Comparison of ENCODE assay signal across 15 cellular contexts in genomic region chr7:17339952-17340351, GRCh38. TPM values are rescaled to one million over a fixed set of nuclear protein-coding genes. Genes with fewer than 3 reads are reported as not detected.
DNase-seq lines count a peak whose midpoint lies in the region; ATAC-seq, FAIRE-seq and TF ChIP-seq lines count a peak whose summit lies in the region.
"Had no signal": no experiment of that assay in that cellular context is flagged by ENCODE, and none has a peak within 500 bp of the region (broad histone marks: within the 10 kb centered on the region; RNA-seq: fewer than 3 reads in every experiment).

No MANE protein-coding gene starts in this region.

- H3K9me2 ChIP-seq in GM23338 (ENCODE audit: insufficient read depth) = no peaks in the 10 kb centered on the region

- H3K4me1 Mint-ChIP-seq in GM23338 = peaks cover 19% of the 10 kb centered on the region; the same call in 2 of the 3 replicates
- peaks cover 0 to 14% (median 0%) of the 10 kb centered on the region in 7 donors for H3K4me1 Mint-ChIP-seq in naive thymus-derived CD4-positive, alpha-beta T cell

- no peak overlapping the region for H4K8ac ChIP-seq in H1 (ENCODE audit: extremely low read depth, insufficient read depth, low read length)

- TF ChIP-seq CTCF in GM23338 (conservative IDR thresholded peaks at IDR 0.05; ENCODE audit: low read depth in 2 of 2) (no peak), H1 (IDR thresholded peaks at IDR 0.05; ENCODE audit: control extremely low read depth in 1 of 3, insufficient read depth in 1 of 3, low read depth in 1 of 3, low read length in 3 of 3) (no peak), body of pancreas (IDR thresholded peaks at IDR 0.05) (no peak)

- H3K4me1 ChIP-seq in ACC112 (ENCODE audit: control insufficient read depth, insufficient read depth, low read length, unreplicated experiment) = peaks cover 37% of the 10 kb centered on the region
- peaks cover 16% of the 10 kb centered on the region; the same call in 1 of the 2 replicates for H3K4me1 ChIP-seq in GM23338 (ENCODE audit: insufficient read depth)
- H3K4me1 ChIP-seq in H1 (replicated peaks in 1 of 4; ENCODE audit: control insufficient read depth in 3 of 4, insufficient read depth in 4 of 4, low read length in 3 of 4) = peaks cover 0 to 5% (median 3%) of the 10 kb centered on the region in 4 experiments; a peak in 4 of 7 replicates
- peaks cover 0 to 5% of the 10 kb centered on the region in 2 donors for H3K4me1 ChIP-seq in naive thymus-derived CD4-positive, alpha-beta T cell (ENCODE audit: control insufficient read depth in 2 of 2, insufficient read depth in 2 of 2, low read length in 2 of 2)
- H3K4me1 ChIP-seq in body of pancreas = no peaks in the 10 kb centered on the region

- no peaks in the 10 kb centered on the region for H3K79me1 ChIP-seq in H1 (ENCODE audit: low read depth, low read length)

- peaks cover 32% of the 10 kb centered on the region for H3K79me2 ChIP-seq in ACC112 (ENCODE audit: control insufficient read depth, insufficient read depth, low read length, unreplicated experiment)
- H3K79me2 ChIP-seq in GM23338 (replicated peaks; ENCODE audit: insufficient read depth) = no peaks in the 10 kb centered on the region
- H3K79me2 ChIP-seq in H1 (ENCODE audit: control insufficient read depth in 1 of 2, insufficient read depth in 2 of 2, low read length in 2 of 2) = 0 out of 4 replicates have a peak, but pooled peaks cover 0 to 3% of the 10 kb centered on the region in 2 experiments

- no peaks in the 10 kb centered on the region for H3K27me3 ChIP-seq in ACC112 (ENCODE audit: insufficient read depth, low read length)
- H3K27me3 ChIP-seq in GM23338 (ENCODE audit: insufficient read depth) = no peaks in the 10 kb centered on the region
- H3K27me3 ChIP-seq in H1 (replicated peaks in 1 of 4; ENCODE audit: control insufficient read depth in 3 of 4, extremely low read depth in 1 of 4, insufficient read depth in 3 of 4, low read length in 3 of 4) = no peaks in the 10 kb centered on the region
- no peaks in the 10 kb centered on the region for H3K27me3 ChIP-seq in naive thymus-derived CD4-positive, alpha-beta T cell (ENCODE audit: control insufficient read depth in 2 of 2, insufficient read depth in 2 of 2, low read length in 2 of 2)
- no peaks in the 10 kb centered on the region for H3K27me3 ChIP-seq in body of pancreas

- peak overlapping the region; percentile 65 for H3K27ac Mint-ChIP-seq in GM23338
- H3K27ac Mint-ChIP-seq in naive thymus-derived CD4-positive, alpha-beta T cell = no peak overlapping the region

- intact Hi-C loops in naive thymus-derived CD4-positive, alpha-beta T cell (cut with micrococcal nuclease) = no loop called here
- intact Hi-C loops in body of pancreas (cut with DNase I) = no loop called here

- H3K4me3 Mint-ChIP-seq in GM23338 = no peak overlapping the region
- no peak overlapping the region for H3K4me3 Mint-ChIP-seq in naive thymus-derived CD4-positive, alpha-beta T cell

- H3K9me3 Mint-ChIP-seq in GM23338 = no peaks in the 10 kb centered on the region
- H3K9me3 Mint-ChIP-seq in naive thymus-derived CD4-positive, alpha-beta T cell = peaks cover 0 to 5% (median 0%) of the 10 kb centered on the region in 11 donors

- no peak overlapping the region for H2BK15ac ChIP-seq in H1 (ENCODE audit: low read length)

- CTCF ChIA-PET in H1 (lab: Charles Lee; ENCODE audit: partially characterized antibody) = interaction anchor here (0.6 to 1.0 kb wide), 2 partner anchors 423 to 515 kb away, joined by 3 read pairs; no protein-coding TSS in a partner anchor
- CTCF ChIA-PET in naive thymus-derived CD4-positive, alpha-beta T cell (lab: Charles Lee) = no interaction called here

- 0 out of 2 replicates have a peak overlapping the region, but pooled peaks have one; percentile 57 for H2AK5ac ChIP-seq in H1 (ENCODE audit: low read depth, low read length)

- POLR2A ChIA-PET in H1 (lab: Charles Lee; ENCODE audit: partially characterized antibody) = interaction anchor here (0.6 kb wide), 1 partner anchor 20 kb away, joined by 4 read pairs; no protein-coding TSS in a partner anchor
- POLR2A ChIA-PET in naive thymus-derived CD4-positive, alpha-beta T cell (lab: Charles Lee) = no interaction called here

- H3K36me3 Mint-ChIP-seq in GM23338 (ENCODE audit: low read depth) = peaks cover 27% of the 10 kb centered on the region
- H3K36me3 Mint-ChIP-seq in naive thymus-derived CD4-positive, alpha-beta T cell = peaks cover 0 to 46% (median 35%) of the 10 kb centered on the region in 5 donors

- FAIRE-seq in H1 (lab: Jason Lieb, UNC) = no peak

- 87% methylated on average over 4 of the region's 4 CpGs; no CpG with 5 or more reads in 1 of the 2 experiments for WGBS in H1 (ENCODE audit: extremely low coverage in 1 of 2, insufficient coverage in 1 of 2, insufficient read length in 1 of 2, insufficient replicate concordance in 2 of 2, low coverage in 1 of 2, low lambda C conversion rate in 2 of 2, missing lambda C conversion rate in 1 of 2), 2 experiments
- WGBS in body of pancreas, 2 donors = 79 to 82% methylated on average over 4 of the region's 4 CpGs

- no peak overlapping the region for H3K56ac ChIP-seq in H1 (replicated peaks; ENCODE audit: insufficient read length, low read depth, low read length)

- TF ChIP-seq EP300 in H1 (IDR thresholded peaks at IDR 0.05; ENCODE audit: borderline replicate concordance in 1 of 2, low read depth in 2 of 2, low read length in 2 of 2) = no peak

- H4K91ac ChIP-seq in H1 (replicated peaks; ENCODE audit: insufficient read length, low read length) = peak overlapping the region; percentile 62

- H3K9me3 ChIP-seq in H1 (ENCODE audit: insufficient read depth in 2 of 2, low read depth in 1 of 2, low read length in 1 of 2) (no peaks in the 10 kb centered on the region), body of pancreas (no peaks in the 10 kb centered on the region)
- H3K9me3 ChIP-seq in naive thymus-derived CD4-positive, alpha-beta T cell (ENCODE audit: control insufficient read depth in 2 of 3, low read length in 3 of 3) = no peaks in the 10 kb centered on the region

- DNase-seq in GM23338 (ENCODE audit: low spot score) = no peak
- no peak for DNase-seq in H1 (ENCODE audit: low read depth in 1 of 2, low spot score in 2 of 2)
- DNase-seq in naive thymus-derived CD4-positive, alpha-beta T cell = no peak
- DNase-seq in stimulated activated CD4-positive, alpha-beta T cell treated with anti-CD3 and anti-CD28 coated beads, Interleukin-12 subunit alpha, Interleukin-12 subunit beta, amount 100 ng/mL, for 4 hours = no peak
- no peak for DNase-seq in body of pancreas
- no peak for DNase-seq in superior temporal gyrus (ENCODE audit: extremely low spot score)
- DNase-seq: AML-193, COR-L47, HCEC 1CT, NCI-H1417, NCI-H187 treated with DMSO at 0.1 percent for 48 hours, NCI-H345, NCI-H526 treated with DMSO at 0.1 percent for 48 hours had no signal

- no peak overlapping the region for H4K5ac ChIP-seq in H1 (ENCODE audit: insufficient read length, low read depth, low read length)

- no peak overlapping the region for H3K18ac ChIP-seq in H1 (ENCODE audit: extremely low read depth, low read length)

- no peak overlapping the region for H3K4ac ChIP-seq in H1 (replicated peaks; ENCODE audit: insufficient read length, low read depth, low read length)

- H2BK5ac ChIP-seq in H1 (ENCODE audit: low read depth, low read length) = no peak overlapping the region

- H3K23ac ChIP-seq in H1 (ENCODE audit: insufficient read length) = no peak overlapping the region

- TF ChIP-seq POLR2A in H1 (IDR thresholded peaks at IDR 0.05; ENCODE audit: control extremely low read depth in 1 of 2, low read depth in 2 of 2, low read length in 2 of 2) (no peak), body of pancreas (IDR thresholded peaks at IDR 0.05) (no peak)

- no peak for TF ChIP-seq RAD21 in H1 (IDR thresholded peaks at IDR 0.05 in 1 of 2, conservative IDR thresholded peaks at IDR 0.05 in 1 of 2; ENCODE audit: low read depth in 2 of 2, low read length in 2 of 2)

- H3F3A ChIP-seq in GM23338 (replicated peaks; ENCODE audit: low read depth) = no peaks in the 10 kb centered on the region

- H3K4me2 ChIP-seq in GM23338 (0 out of 2 replicates have a peak overlapping the region, but pooled peaks have one; percentile 13), H1 (ENCODE audit: insufficient read depth in 1 of 2, low read depth in 2 of 2, low read length in 2 of 2) (no peak overlapping the region)

- ATAC-seq in GM23338 = no peak
- ATAC-seq in naive thymus-derived CD4-positive, alpha-beta T cell = peak; percentile 21
- no peak for ATAC-seq in body of pancreas

- H2BK120ac ChIP-seq in H1 (replicated peaks; ENCODE audit: low read depth, low read length) = no peak overlapping the region

- no peaks in the 10 kb centered on the region for H3K23me2 ChIP-seq in H1 (ENCODE audit: low read depth, low read length)

- no peak overlapping the region for H2BK20ac ChIP-seq in H1 (ENCODE audit: low read length)

- H3K36me3 ChIP-seq in ACC112 (ENCODE audit: insufficient read depth, low read length) (peaks cover 60% of the 10 kb centered on the region), GM23338 (ENCODE audit: insufficient read depth) (no peaks in the 10 kb centered on the region; the same call in 1 of the 2 replicates), H1 (ENCODE audit: control insufficient read depth in 2 of 4, insufficient read depth in 4 of 4, low read length in 3 of 4) (peaks cover 0 to 14% (median 6%) of the 10 kb centered on the region in 4 experiments; a peak in 5 of 8 replicates), body of pancreas (replicated peaks in 1 of 2; ENCODE audit: insufficient read depth in 1 of 2, low read depth in 2 of 2) (peaks cover 0 to 9% of the 10 kb centered on the region in 2 donors)
- peaks cover under 1 to 22% (median 4%) of the 10 kb centered on the region in 3 experiments for H3K36me3 ChIP-seq in naive thymus-derived CD4-positive, alpha-beta T cell (ENCODE audit: control insufficient read depth in 2 of 3, insufficient read depth in 3 of 3, low read length in 3 of 3)

- no peaks in the 10 kb centered on the region for H4K20me1 ChIP-seq in GM23338 (replicated peaks; ENCODE audit: insufficient read depth)
- no peaks in the 10 kb centered on the region for H4K20me1 ChIP-seq in H1 (replicated peaks in 1 of 2; ENCODE audit: control insufficient read depth in 1 of 2, insufficient read depth in 2 of 2, low read length in 2 of 2)

- H3K27ac ChIP-seq in ACC112 (ENCODE audit: low read depth, low read length) (peak overlapping the region; percentile 40; the same call in 1 of the 2 replicates), GM23338 (ENCODE audit: low read depth) (no peak overlapping the region), H1 (ENCODE audit: low read depth, low read length) (no peak overlapping the region), body of pancreas (no peak overlapping the region)
- H3K27ac ChIP-seq in naive thymus-derived CD4-positive, alpha-beta T cell (ENCODE audit: low read depth, low read length) = no peak overlapping the region

- no peak overlapping the region for H3K14ac ChIP-seq in H1 (ENCODE audit: insufficient read length)

- H3K4me3 ChIP-seq in ACC112 (ENCODE audit: low read depth, low read length) (no peak overlapping the region), GM23338 (no peak overlapping the region), H1 (ENCODE audit: extremely low read depth in 1 of 4, insufficient read depth in 2 of 4, low read depth in 3 of 4, low read length in 4 of 4) (no peak overlapping the region), body of pancreas (no peak overlapping the region)
- no peak overlapping the region for H3K4me3 ChIP-seq in naive thymus-derived CD4-positive, alpha-beta T cell (ENCODE audit: low read length)

- no peak overlapping the region for H3K9ac ChIP-seq in H1 (replicated peaks in 1 of 4; ENCODE audit: extremely low read depth in 1 of 4, low read depth in 3 of 4, low read length in 3 of 4)

- H3K27me3 Mint-ChIP-seq in GM23338 (ENCODE audit: insufficient read depth, low read depth, poor library complexity) = no peaks in the 10 kb centered on the region
- no peaks in the 10 kb centered on the region for H3K27me3 Mint-ChIP-seq in naive thymus-derived CD4-positive, alpha-beta T cell

- no peak overlapping the region for H2BK12ac ChIP-seq in H1 (ENCODE audit: low read depth, low read length)

- H2AFZ ChIP-seq in ACC112 (ENCODE audit: low read length, unreplicated experiment) = no peak overlapping the region
- no peak overlapping the region for H2AFZ ChIP-seq in GM23338
- H2AFZ ChIP-seq in H1 (ENCODE audit: low read length) = no peak overlapping the region

RNA-seq across cellular contexts. Expression of gene AHR, which starts 41.5 kb away (rescaled TPM):
- 12.2 and 14.9 TPM in 2 replicates for total RNA-seq in GM23338 (2014; rRNA removed; shearing (Covaris generic))
- polyA plus RNA-seq in GM23338 (2016; fragmentation: Nextera tagmentation; extraction: Ambion mirVana) (3.4 and 3.5 TPM in 2 replicates), H1 (2011; rRNA removed) (1.1 and 1.4 TPM in 2 replicates)
- total RNA-seq in H1 (2021; fragmentation: NEBNext Ultra II Directional; extraction: Animal tissue kit (Norgen Biotek cat#: 25700)) = 8.7 and 9.7 TPM in 2 replicates
- 0.93 TPM for polyA plus RNA-seq in H1 (2011; cell fraction: cytosol; rRNA removed)
- polyA plus RNA-seq in H1 (2011; cell fraction: nucleus; rRNA removed) = 2.1 TPM
- 3.4 to 5.1 TPM (median 4.7 TPM) in 4 replicates for polyA plus RNA-seq in H1 (2012, experiment 1 of 2)
- polyA plus RNA-seq in H1 (2012, experiment 2 of 2) = 0.45 TPM
- polyA plus RNA-seq in H1 (2013, experiment 1 of 2) = 4.2 TPM
- polyA plus RNA-seq in H1 (2013, experiment 2 of 2) = 3.7 TPM
- 3.2 and 3.6 TPM in 2 replicates for polyA minus RNA-seq in H1 (2011; rRNA and poly(A)+ RNA removed)
- polyA minus RNA-seq in H1 (2011; cell fraction: cytosol; rRNA and poly(A)+ RNA removed) = 5.1 TPM
- 19.5 TPM for polyA minus RNA-seq in H1 (2011; cell fraction: nucleus; rRNA and poly(A)+ RNA removed)
- 100 to 1,000 TPM in 1 of 5 experiments, 10 to 100 TPM in 4; 15.7 to 109 (median 28.2) TPM for total RNA-seq in naive thymus-derived CD4-positive, alpha-beta T cell
- 1 to 10 TPM; 6.7 to 7.4 TPM for polyA plus RNA-seq in naive thymus-derived CD4-positive, alpha-beta T cell
- total RNA-seq in body of pancreas = 10 to 100 TPM; 29.7 to 42.0 TPM
- total RNA-seq: OCI-LY7 had no signal
